Comparison of ENCODE assay signal across 17 cellular contexts in genomic region chr7:6608081-6608480, GRCh38. TPM values are rescaled to one million over a fixed set of nuclear protein-coding genes. Genes with fewer than 3 reads are reported as not detected.
A peak's percentile ranks its signal among the peaks of the same experiment; 100 is the strongest.
DNase-seq lines count a peak whose midpoint lies in the region; ATAC-seq, FAIRE-seq and TF ChIP-seq lines count a peak whose summit lies in the region.
"Had no signal": no experiment of that assay in that cellular context is flagged by ENCODE, and none has a peak within 500 bp of the region (broad histone marks: within the 10 kb centered on the region; RNA-seq: fewer than 3 reads in every experiment).

No MANE protein-coding gene starts in this region.

- CTCF ChIA-PET in H1 (lab: Charles Lee; ENCODE audit: partially characterized antibody): interaction anchor here (1.0 to 1.1 kb wide), 2 partner anchors 14 to 112 kb away, joined by 3 read pairs; no protein-coding TSS in a partner anchor

- no peaks in the 10 kb centered on the region for H3K79me1 ChIP-seq in H1 (ENCODE audit: low read depth, low read length)

- H3K9me3 Mint-ChIP-seq in GM23338: no peaks in the 10 kb centered on the region; the same call in 2 of the 3 replicates
- H3K9me3 Mint-ChIP-seq: CD4-positive, CD25-positive, alpha-beta regulatory T cell; CD8-positive, alpha-beta memory T cell; H9 had no signal

- POLR2A ChIA-PET in H1 (lab: Charles Lee; ENCODE audit: partially characterized antibody): interaction anchor here (0.6 kb wide), 1 partner anchor 193 kb away, joined by 4 read pairs; no protein-coding TSS in a partner anchor

- H2BK120ac ChIP-seq in H1 (replicated peaks; ENCODE audit: low read depth, low read length): no peak overlapping the region

- DNase-seq in AG08396 (ENCODE audit: low spot score) (peak; percentile 4), GM23338 (ENCODE audit: low spot score) (peak; percentile 29), H1 (ENCODE audit: low read depth in 1 of 2, low spot score in 2 of 2) (no peak)
- DNase-seq: BE2C; C1 segment of cervical spinal cord; CD4-positive, CD25-positive, alpha-beta regulatory T cell; CD8-positive, alpha-beta memory T cell; COR-L47; GM23248; H9 had no signal

- H3K27me3 Mint-ChIP-seq in GM23338 (ENCODE audit: insufficient read depth, low read depth, poor library complexity): peaks cover 11% of the 10 kb centered on the region

- no peak for TF ChIP-seq RAD21 in H1 (IDR thresholded peaks at IDR 0.05 in 1 of 2, conservative IDR thresholded peaks at IDR 0.05 in 1 of 2; ENCODE audit: low read depth in 2 of 2, low read length in 2 of 2)

- no peak overlapping the region for H3K4me3 Mint-ChIP-seq in GM23338
- H3K4me3 Mint-ChIP-seq: CD4-positive, CD25-positive, alpha-beta regulatory T cell; CD8-positive, alpha-beta memory T cell; H9 had no signal

- H3K79me2 ChIP-seq in GM23338 (replicated peaks; ENCODE audit: insufficient read depth): no peaks in the 10 kb centered on the region
- no peaks in the 10 kb centered on the region for H3K79me2 ChIP-seq in H1 (ENCODE audit: control insufficient read depth in 1 of 2, insufficient read depth in 2 of 2, low read length in 2 of 2)

- no peak overlapping the region for H2BK15ac ChIP-seq in H1 (ENCODE audit: low read length)

- no peaks in the 10 kb centered on the region for H3K4me1 ChIP-seq in GM23338 (ENCODE audit: insufficient read depth)
- H3K4me1 ChIP-seq in H1 (replicated peaks in 1 of 4; ENCODE audit: control insufficient read depth in 3 of 4, insufficient read depth in 4 of 4, low read length in 3 of 4): 0 out of 7 replicates have a peak, but pooled peaks cover 0 to 2% (median 0%) of the 10 kb centered on the region in 4 experiments
- H3K4me1 ChIP-seq: BE2C had no signal

- no peak for TF ChIP-seq EP300 in H1 (IDR thresholded peaks at IDR 0.05; ENCODE audit: borderline replicate concordance in 1 of 2, low read depth in 2 of 2, low read length in 2 of 2)

- no peaks in the 10 kb centered on the region for H3K23me2 ChIP-seq in H1 (ENCODE audit: low read depth, low read length)

- H3K9me3 ChIP-seq in H1 (ENCODE audit: insufficient read depth in 2 of 2, low read depth in 1 of 2, low read length in 1 of 2): no peaks in the 10 kb centered on the region
- H3K9me3 ChIP-seq: BE2C had no signal

- no peak overlapping the region for H3K18ac ChIP-seq in H1 (ENCODE audit: extremely low read depth, low read length)

- TF ChIP-seq CTCF in GM23338 (conservative IDR thresholded peaks at IDR 0.05; ENCODE audit: low read depth in 2 of 2) (no peak), H1 (IDR thresholded peaks at IDR 0.05; ENCODE audit: control extremely low read depth in 1 of 3, insufficient read depth in 1 of 3, low read depth in 1 of 3, low read length in 3 of 3) (no peak)

- no peak overlapping the region; the same call in 1 of the 2 replicates for H2BK5ac ChIP-seq in H1 (ENCODE audit: low read depth, low read length)

- no peak overlapping the region for H4K5ac ChIP-seq in H1 (ENCODE audit: insufficient read length, low read depth, low read length)

- H4K8ac ChIP-seq in H1 (ENCODE audit: extremely low read depth, insufficient read depth, low read length): peak overlapping the region; percentile 14; the same call in 1 of the 2 replicates

- H3K4me1 Mint-ChIP-seq in GM23338: no peaks in the 10 kb centered on the region; the same call in 2 of the 3 replicates
- H3K4me1 Mint-ChIP-seq: H9 had no signal

- ATAC-seq in GM23338 (peak; percentile 34), HG02759 (IDR thresholded peaks at IDR 0.05; ENCODE audit: unreplicated experiment) (no peak), HG03457 (IDR thresholded peaks at IDR 0.05; ENCODE audit: unreplicated experiment) (no peak)

- H3K9ac ChIP-seq in H1 (replicated peaks in 1 of 4; ENCODE audit: extremely low read depth in 1 of 4, low read depth in 3 of 4, low read length in 3 of 4): no peak overlapping the region
- H3K9ac ChIP-seq: GM23248, KMS-11 had no signal

- H4K20me1 ChIP-seq in GM23338 (replicated peaks; ENCODE audit: insufficient read depth) (no peaks in the 10 kb centered on the region), H1 (replicated peaks in 1 of 2; ENCODE audit: control insufficient read depth in 1 of 2, insufficient read depth in 2 of 2, low read length in 2 of 2) (peaks cover 2 to 6% of the 10 kb centered on the region in 2 experiments)

- H3K36me3 Mint-ChIP-seq in GM23338 (ENCODE audit: low read depth): peaks cover 23% of the 10 kb centered on the region

- no peaks in the 10 kb centered on the region for H3F3A ChIP-seq in GM23338 (replicated peaks; ENCODE audit: low read depth)

- H2BK12ac ChIP-seq in H1 (ENCODE audit: low read depth, low read length): no peak overlapping the region

- no peak overlapping the region for H3K27ac ChIP-seq in GM23338 (ENCODE audit: low read depth)
- H3K27ac ChIP-seq in H1 (ENCODE audit: low read depth, low read length): no peak overlapping the region
- H3K27ac ChIP-seq: GM23248, KMS-11 had no signal

- 95% methylated on average over 16 of the region's 27 CpGs; no CpG with 5 or more reads in 1 of the 2 experiments for whole genome bisulfite sequencing in H1 (ENCODE audit: extremely low coverage in 1 of 2, insufficient coverage in 1 of 2, insufficient read length in 1 of 2, insufficient replicate concordance in 2 of 2, low coverage in 1 of 2, low lambda C conversion rate in 2 of 2, missing lambda C conversion rate in 1 of 2), 2 experiments

- no peaks in the 10 kb centered on the region for H3K9me2 ChIP-seq in GM23338 (ENCODE audit: insufficient read depth)

- FAIRE-seq in H1 (lab: Jason Lieb, UNC): no peak
- FAIRE-seq: G401.6, GM12892, GM18507 had no signal

- no peak overlapping the region for H4K91ac ChIP-seq in H1 (replicated peaks; ENCODE audit: insufficient read length, low read length)

- H2AK5ac ChIP-seq in H1 (ENCODE audit: low read depth, low read length): no peak overlapping the region

- H3K4me3 ChIP-seq in GM23338 (no peak overlapping the region), H1 (ENCODE audit: extremely low read depth in 1 of 4, insufficient read depth in 2 of 4, low read depth in 3 of 4, low read length in 4 of 4) (no peak overlapping the region)
- H3K4me3 ChIP-seq: GM23248 had no signal

- no peak for TF ChIP-seq POLR2A in H1 (IDR thresholded peaks at IDR 0.05; ENCODE audit: control extremely low read depth in 1 of 2, low read depth in 2 of 2, low read length in 2 of 2)

- H3K4ac ChIP-seq in H1 (replicated peaks; ENCODE audit: insufficient read length, low read depth, low read length): no peak overlapping the region

- H3K56ac ChIP-seq in H1 (replicated peaks; ENCODE audit: insufficient read length, low read depth, low read length): no peak overlapping the region

- H3K4me2 ChIP-seq in GM23338 (no peak overlapping the region), H1 (ENCODE audit: insufficient read depth in 1 of 2, low read depth in 2 of 2, low read length in 2 of 2) (no peak overlapping the region)
- H3K4me2 ChIP-seq: KMS-11 had no signal

- H3K36me3 ChIP-seq in GM23338 (ENCODE audit: insufficient read depth): no peaks in the 10 kb centered on the region
- H3K36me3 ChIP-seq in H1 (ENCODE audit: control insufficient read depth in 2 of 4, insufficient read depth in 4 of 4, low read length in 3 of 4): peaks cover 0 to 4% (median 2%) of the 10 kb centered on the region in 4 experiments; a peak in 3 of 8 replicates

- H2BK20ac ChIP-seq in H1 (ENCODE audit: low read length): no peak overlapping the region

- H3K27ac Mint-ChIP-seq in GM23338: no peak overlapping the region
- H3K27ac Mint-ChIP-seq: CD4-positive, CD25-positive, alpha-beta regulatory T cell; H9 had no signal

- H3K27me3 ChIP-seq in GM23338 (ENCODE audit: insufficient read depth) (no peaks in the 10 kb centered on the region), H1 (replicated peaks in 1 of 4; ENCODE audit: control insufficient read depth in 3 of 4, extremely low read depth in 1 of 4, insufficient read depth in 3 of 4, low read length in 3 of 4) (peaks cover 0 to 2% (median 0%) of the 10 kb centered on the region in 4 experiments; a peak in 1 of 7 replicates)
- H3K27me3 ChIP-seq: BE2C had no signal

- no peak overlapping the region for H3K23ac ChIP-seq in H1 (ENCODE audit: insufficient read length)

- no peak overlapping the region for H2AFZ ChIP-seq in GM23338
- H2AFZ ChIP-seq in H1 (ENCODE audit: low read length): no peak overlapping the region
- H2AFZ ChIP-seq: GM23248 had no signal

- no peak overlapping the region for H3K14ac ChIP-seq in H1 (ENCODE audit: insufficient read length)

RNA-seq across cellular contexts. Expression of gene ZNF853, which starts 7.3 kb away (rescaled TPM):
- total RNA-seq in GM23338 (2014; rRNA removed; shearing (Covaris generic)): 8.9 and 9.8 TPM in 2 replicates
- polyA plus RNA-seq in GM23338 (2016; fragmentation: Nextera tagmentation; extraction: Ambion mirVana) (0.32 and 0.78 TPM in 2 replicates), H1 (2011; rRNA removed) (4.3 and 4.4 TPM in 2 replicates)
- total RNA-seq in H1 (2021; fragmentation: NEBNext Ultra II Directional; extraction: Animal tissue kit (Norgen Biotek cat#: 25700)): 5.5 and 5.7 TPM in 2 replicates
- polyA plus RNA-seq in H1 (2011; cell fraction: cytosol; rRNA removed): 5.4 TPM
- polyA plus RNA-seq in H1 (2011; cell fraction: nucleus; rRNA removed): 6.3 TPM
- polyA plus RNA-seq in H1 (2012, experiment 1 of 2): 2.0 to 4.2 TPM (median 3.2 TPM) in 4 replicates
- polyA plus RNA-seq in H1 (2012, experiment 2 of 2): 2.2 TPM
- 4.1 TPM for polyA plus RNA-seq in H1 (2013, experiment 1 of 2)
- 4.0 TPM for polyA plus RNA-seq in H1 (2013, experiment 2 of 2)
- polyA minus RNA-seq in H1 (2011; rRNA and poly(A)+ RNA removed): 9.9 and 11.6 TPM in 2 replicates
- 6.5 TPM for polyA minus RNA-seq in H1 (2011; cell fraction: cytosol; rRNA and poly(A)+ RNA removed)
- polyA minus RNA-seq in H1 (2011; cell fraction: nucleus; rRNA and poly(A)+ RNA removed): 5.6 TPM
- polyA plus RNA-seq: GM23248 had no signal

RNA-seq across cellular contexts. Expression of gene INTS15, which starts 18.3 kb away (rescaled TPM):
- 27.0 and 30.6 TPM in 2 replicates for total RNA-seq in GM23338 (2014; rRNA removed; shearing (Covaris generic))
- polyA plus RNA-seq in GM23338 (2016; fragmentation: Nextera tagmentation; extraction: Ambion mirVana) (7.0 and 8.1 TPM in 2 replicates), H1 (2011; rRNA removed) (23.0 and 37.3 TPM in 2 replicates)
- total RNA-seq in H1 (2021; fragmentation: NEBNext Ultra II Directional; extraction: Animal tissue kit (Norgen Biotek cat#: 25700)): 25.7 and 26.1 TPM in 2 replicates
- polyA plus RNA-seq in H1 (2011; cell fraction: cytosol; rRNA removed): 21.9 TPM
- 30.1 TPM for polyA plus RNA-seq in H1 (2011; cell fraction: nucleus; rRNA removed)
- 18.8 to 22.4 TPM (median 19.7 TPM) in 4 replicates for polyA plus RNA-seq in H1 (2012, experiment 1 of 2)
- 26.1 TPM for polyA plus RNA-seq in H1 (2012, experiment 2 of 2)
- polyA plus RNA-seq in H1 (2013, experiment 1 of 2): 18.3 TPM
- 18.0 TPM for polyA plus RNA-seq in H1 (2013, experiment 2 of 2)
- polyA minus RNA-seq in H1 (2011; rRNA and poly(A)+ RNA removed): 12.6 and 15.0 TPM in 2 replicates
- polyA minus RNA-seq in H1 (2011; cell fraction: cytosol; rRNA and poly(A)+ RNA removed): 18.3 TPM
- 12.6 TPM for polyA minus RNA-seq in H1 (2011; cell fraction: nucleus; rRNA and poly(A)+ RNA removed)

RNA-seq across cellular contexts. Expression of gene ZNF316, which starts 29.0 kb away (rescaled TPM):
- 13.2 and 17.4 TPM in 2 replicates for total RNA-seq in GM23338 (2014; rRNA removed; shearing (Covaris generic))
- polyA plus RNA-seq in GM23338 (2016; fragmentation: Nextera tagmentation; extraction: Ambion mirVana): 1.1 and 1.2 TPM in 2 replicates
- 13.7 and 15.5 TPM in 2 replicates for total RNA-seq in H1 (2021; fragmentation: NEBNext Ultra II Directional; extraction: Animal tissue kit (Norgen Biotek cat#: 25700))
- 3.6 and 6.3 TPM in 2 replicates for polyA plus RNA-seq in H1 (2011; rRNA removed)
- 5.4 TPM for polyA plus RNA-seq in H1 (2011; cell fraction: cytosol; rRNA removed)
- polyA plus RNA-seq in H1 (2011; cell fraction: nucleus; rRNA removed): 12.3 TPM
- polyA plus RNA-seq in H1 (2012, experiment 1 of 2): 7.2 to 11.4 TPM (median 10.5 TPM) in 4 replicates
- polyA plus RNA-seq in H1 (2012, experiment 2 of 2): 4.4 TPM
- 4.5 TPM for polyA plus RNA-seq in H1 (2013, experiment 1 of 2)
- 4.4 TPM for polyA plus RNA-seq in H1 (2013, experiment 2 of 2)
- 1.4 and 3.9 TPM in 2 replicates for polyA minus RNA-seq in H1 (2011; rRNA and poly(A)+ RNA removed)
- polyA minus RNA-seq in H1 (2011; cell fraction: cytosol; rRNA and poly(A)+ RNA removed): 5.4 TPM
- 4.3 TPM for polyA minus RNA-seq in H1 (2011; cell fraction: nucleus; rRNA and poly(A)+ RNA removed)

RNA-seq across cellular contexts. Expression of gene ZDHHC4, which starts 30.8 kb away (rescaled TPM):
- total RNA-seq in GM23338 (2014; rRNA removed; shearing (Covaris generic)): 58.9 and 64.5 TPM in 2 replicates
- polyA plus RNA-seq in GM23338 (2016; fragmentation: Nextera tagmentation; extraction: Ambion mirVana) (31.2 and 32.5 TPM in 2 replicates), H1 (2011; rRNA removed) (171 and 174 TPM in 2 replicates)
- total RNA-seq in H1 (2021; fragmentation: NEBNext Ultra II Directional; extraction: Animal tissue kit (Norgen Biotek cat#: 25700)): 50.2 and 50.8 TPM in 2 replicates
- 99.9 TPM for polyA plus RNA-seq in H1 (2011; cell fraction: cytosol; rRNA removed)
- 88.3 TPM for polyA plus RNA-seq in H1 (2011; cell fraction: nucleus; rRNA removed)
- polyA plus RNA-seq in H1 (2012, experiment 1 of 2): 49.5 to 61.1 TPM (median 51.8 TPM) in 4 replicates
- 83.8 TPM for polyA plus RNA-seq in H1 (2012, experiment 2 of 2)
- polyA plus RNA-seq in H1 (2013, experiment 1 of 2): 58.5 TPM
- polyA plus RNA-seq in H1 (2013, experiment 2 of 2): 61.2 TPM
- polyA minus RNA-seq in H1 (2011; rRNA and poly(A)+ RNA removed): 155 TPM in 2 replicates
- 28.9 TPM for polyA minus RNA-seq in H1 (2011; cell fraction: cytosol; rRNA and poly(A)+ RNA removed)
- polyA minus RNA-seq in H1 (2011; cell fraction: nucleus; rRNA and poly(A)+ RNA removed): 50.4 TPM

RNA-seq across cellular contexts. Expression of gene GRID2IP, which starts 56.8 kb away (rescaled TPM):
- total RNA-seq in GM23338 (2014; rRNA removed; shearing (Covaris generic)): 1.5 TPM in 2 replicates
- polyA plus RNA-seq in GM23338 (2016; fragmentation: Nextera tagmentation; extraction: Ambion mirVana) (0.54 and 0.73 TPM in 2 replicates), H1 (2011; rRNA removed) (0.80 and 1.5 TPM in 2 replicates)
- 1.0 and 1.3 TPM in 2 replicates for total RNA-seq in H1 (2021; fragmentation: NEBNext Ultra II Directional; extraction: Animal tissue kit (Norgen Biotek cat#: 25700))
- polyA plus RNA-seq in H1 (2011; cell fraction: cytosol; rRNA removed): 1.2 TPM
- 4.7 TPM for polyA plus RNA-seq in H1 (2011; cell fraction: nucleus; rRNA removed)
- polyA plus RNA-seq in H1 (2012, experiment 1 of 2): 0.54 to 1.5 TPM (median 0.94 TPM) in 4 replicates
- 0.38 TPM for polyA plus RNA-seq in H1 (2012, experiment 2 of 2)
- 0.67 TPM for polyA plus RNA-seq in H1 (2013, experiment 1 of 2)
- polyA plus RNA-seq in H1 (2013, experiment 2 of 2): 0.64 TPM
- 1.0 and 1.7 TPM in 2 replicates for polyA minus RNA-seq in H1 (2011; rRNA and poly(A)+ RNA removed)
- 2.3 TPM for polyA minus RNA-seq in H1 (2011; cell fraction: cytosol; rRNA and poly(A)+ RNA removed)
- polyA minus RNA-seq in H1 (2011; cell fraction: nucleus; rRNA and poly(A)+ RNA removed): 4.9 TPM
- total RNA-seq: GM23248, HT-29 had no signal
- polyA plus RNA-seq: CD8-positive, alpha-beta memory T cell; GM23248 had no signal

Comparison
In these comparisons a context has a peak if more than half of its experiments do, and no peak if none do; other contexts are left out.
1. DNase-seq: peak in AG08396 (single experiment) and GM23338 (single experiment); none in H1 (0 of 2).